In genomic region chr12:91853350-91854127, GRCh38 we compare ENCODE assay signal across 27 cellular contexts.
A peak's percentile ranks its signal among the peaks of the same experiment; 100 is the strongest.
DNase-seq lines count a peak whose midpoint lies in the region; ATAC-seq, FAIRE-seq and TF ChIP-seq lines count a peak whose summit lies in the region.
"Had no signal": no experiment of that assay in that cellular context is flagged by ENCODE, and none has a peak within 500 bp of the region (broad histone marks: within the 10 kb centered on the region; RNA-seq: fewer than 3 reads in every experiment).

No MANE protein-coding gene starts in this region.

- H3K4me2 ChIP-seq in neural progenitor cell, result no peak overlapping the region
- no peak overlapping the region for H3K4me2 ChIP-seq in HepG2 (ENCODE audit: low read depth, low read length)
- H3K4me2 ChIP-seq: GM23338, PC-9 had no signal

- H3K4me1 Mint-ChIP-seq in neural progenitor cell, result peaks cover 10% of the 10 kb centered on the region
- H3K4me1 Mint-ChIP-seq: GM23338, IgD-negative memory B cell had no signal

- H3K36me3 ChIP-seq in left ventricle myocardium inferior (no peaks in the 10 kb centered on the region), neural progenitor cell (no peaks in the 10 kb centered on the region), vagina (no peaks in the 10 kb centered on the region), HepG2 (replicated peaks in 1 of 2; ENCODE audit: control insufficient read depth in 1 of 2, insufficient read depth in 2 of 2, low read length in 2 of 2) (no peaks in the 10 kb centered on the region), kidney (ENCODE audit: control insufficient read depth in 1 of 2, insufficient read depth in 2 of 2, low read length in 2 of 2) (no peaks in the 10 kb centered on the region)
- H3K36me3 ChIP-seq: BLaER1 treated with 17β-estradiol and CSF1 and Interleukin-3, amounts not matched to agents 10 nM and 100 nM; HAP-1; SJSA1 had no signal

- H3F3A ChIP-seq in neural progenitor cell (ENCODE audit: low read depth), result no peaks in the 10 kb centered on the region

- in situ Hi-C loops in HepG2 (cut with HindIII; ENCODE audit: extremely low pct_ligation_motif_present, low pct_unique_long_range_greater_than_20kb), result no loop called here

- FAIRE-seq in HepG2 (lab: Jason Lieb, UNC), result no peak
- no peak for FAIRE-seq in kidney (lab: Jason Lieb, UNC)

- intact Hi-C loops in left ventricle myocardium inferior (cut with micrococcal nuclease) (no loop called here), cardiac septum (cut with DNase I) (no loop called here), vagina (cut with DNase I) (no loop called here), HepG2 (cut with micrococcal nuclease; ENCODE audit: unreplicated experiment) (no loop called here), kidney (cut with DNase I) (no loop called here)

- CTCF ChIA-PET in HepG2 (lab: Yijun Ruan, JAX; ENCODE audit: low intra/inter-chr PET ratio, low total read pairs), result no interaction called here

- H3K36me3 Mint-ChIP-seq in neural progenitor cell, result no peaks in the 10 kb centered on the region
- H3K36me3 Mint-ChIP-seq: CD4-positive, alpha-beta memory T cell had no signal

- no peak for TF ChIP-seq RAD21 in HepG2 (CRISPR knock-in tag; IDR thresholded peaks at IDR 0.05)

- BruUV-seq in HepG2 (replicated peaks; lab: Mats Ljungman, UMichigan), result no TSS peak

- H3K9me3 ChIP-seq in left ventricle myocardium inferior (replicated peaks) (no peaks in the 10 kb centered on the region), neural progenitor cell (ENCODE audit: low read depth) (no peaks in the 10 kb centered on the region), vagina (no peaks in the 10 kb centered on the region), HepG2 (ENCODE audit: low read length) (no peaks in the 10 kb centered on the region), kidney (ENCODE audit: control insufficient read depth in 1 of 2, low read length in 2 of 2) (no peaks in the 10 kb centered on the region)
- H3K9me3 ChIP-seq: BLaER1 treated with 17β-estradiol and CSF1 and Interleukin-3, amounts not matched to agents 10 nM and 100 nM; HAP-1; SJSA1 had no signal

- no peaks in the 10 kb centered on the region for H3K9me3 Mint-ChIP-seq in neural progenitor cell
- H3K9me3 Mint-ChIP-seq: GM23338, HFFc6, IgD-negative memory B cell had no signal

- TF ChIP-seq EP300 in HepG2 (IDR thresholded peaks at IDR 0.05; ENCODE audit: low read depth in 2 of 2, low read length in 2 of 2) (no peak), HepG2 (CRISPR knock-in tag; IDR thresholded peaks at IDR 0.05; ENCODE audit: borderline replicate concordance) (no peak)

- TF ChIP-seq CTCF in left ventricle myocardium inferior (IDR thresholded peaks at IDR 0.05; ENCODE audit: borderline replicate concordance) (no peak), neural progenitor cell (IDR thresholded peaks at IDR 0.05) (no peak), vagina (IDR thresholded peaks at IDR 0.05) (no peak), HepG2 (CRISPR knock-in tag; IDR thresholded peaks at IDR 0.05) (no peak), kidney (IDR thresholded peaks at IDR 0.05; ENCODE audit: borderline replicate concordance, extremely low read depth, insufficient read depth) (no peak)

- H3K4me3 Mint-ChIP-seq in neural progenitor cell, result no peak overlapping the region
- H3K4me3 Mint-ChIP-seq: CD4-positive, alpha-beta memory T cell; GM23338; HFFc6; IgD-negative memory B cell had no signal

- H2AFZ ChIP-seq in neural progenitor cell (replicated peaks), result peak overlapping the region; percentile 23
- H2AFZ ChIP-seq in HepG2 (ENCODE audit: low read length), result no peak overlapping the region
- H2AFZ ChIP-seq: GM23338, PC-9 had no signal

- TF ChIP-seq POLR2A in vagina (IDR thresholded peaks at IDR 0.05) (no peak), HepG2 (IDR thresholded peaks at IDR 0.05; ENCODE audit: insufficient read depth in 1 of 2, low read depth in 2 of 2, low read length in 2 of 2) (no peak)

- no peak for ATAC-seq in HepG2
- ATAC-seq: GM23338, Right ventricle myocardium inferior had no signal

- no peaks in the 10 kb centered on the region for H3K27me3 Mint-ChIP-seq in neural progenitor cell (ENCODE audit: insufficient read depth, low read depth)
- H3K27me3 Mint-ChIP-seq: CD4-positive, alpha-beta memory T cell had no signal

- no peak overlapping the region for H3K4me3 ChIP-seq in left ventricle myocardium inferior
- H3K4me3 ChIP-seq in neural progenitor cell, result no peak overlapping the region
- H3K4me3 ChIP-seq in vagina, result no peak overlapping the region
- H3K4me3 ChIP-seq in HepG2 (replicated peaks in 1 of 3; ENCODE audit: insufficient read depth in 1 of 3, low read depth in 2 of 3, low read length in 3 of 3), result no peak overlapping the region
- H3K4me3 ChIP-seq in kidney (ENCODE audit: low read length in 2 of 2), result no peak overlapping the region
- H3K4me3 ChIP-seq: BLaER1 treated with 17β-estradiol and CSF1 and Interleukin-3, amounts not matched to agents 10 nM and 100 nM; GM23338; HAP-1; PC-9; SJSA1 had no signal

- H3K27ac Mint-ChIP-seq in neural progenitor cell, result no peak overlapping the region
- H3K27ac Mint-ChIP-seq: GM23338, HFFc6, IgD-negative memory B cell had no signal

- H3K4me1 ChIP-seq in left ventricle myocardium inferior, result no peaks in the 10 kb centered on the region
- no peaks in the 10 kb centered on the region for H3K4me1 ChIP-seq in neural progenitor cell
- peaks cover 30% of the 10 kb centered on the region for H3K4me1 ChIP-seq in vagina
- no peaks in the 10 kb centered on the region for H3K4me1 ChIP-seq in HepG2 (ENCODE audit: insufficient read depth, low read length)
- H3K4me1 ChIP-seq in kidney (ENCODE audit: control insufficient read depth in 1 of 2, insufficient read depth in 1 of 2, low read depth in 1 of 2, low read length in 2 of 2), result no peaks in the 10 kb centered on the region
- H3K4me1 ChIP-seq: HAP-1 had no signal

- no peak overlapping the region for H3K9ac ChIP-seq in neural progenitor cell
- no peak overlapping the region for H3K9ac ChIP-seq in HepG2 (ENCODE audit: insufficient read depth, low read depth, low read length)
- no peak overlapping the region for H3K9ac ChIP-seq in kidney (ENCODE audit: low read length in 2 of 2)
- H3K9ac ChIP-seq: BLaER1 treated with 17β-estradiol and CSF1 and Interleukin-3, amounts not matched to agents 10 nM and 100 nM had no signal

- 0% methylated on average over 5 of the region's 5 CpGs for WGBS in HepG2 (ENCODE audit: low lambda C conversion rate)

- POLR2A ChIA-PET in HepG2 (lab: Yijun Ruan, JAX), result no interaction called here

- H3K27ac ChIP-seq in left ventricle myocardium inferior (replicated peaks) (peak overlapping the region; percentile 66), neural progenitor cell (no peak overlapping the region), vagina (peak overlapping the region; percentile 60), HepG2 (ENCODE audit: extremely low read length, insufficient read depth, low read length) (no peak overlapping the region), kidney (ENCODE audit: low read depth in 2 of 2, low read length in 2 of 2) (peak overlapping the region in 1 of 2 donors; percentile 21)
- H3K27ac ChIP-seq: BLaER1 treated with 17β-estradiol and CSF1 and Interleukin-3, amounts not matched to agents 10 nM and 100 nM; PC-9; SJSA1 had no signal

- H3K27me3 ChIP-seq in left ventricle myocardium inferior (ENCODE audit: low read depth) (no peaks in the 10 kb centered on the region), neural progenitor cell (no peaks in the 10 kb centered on the region), vagina (no peaks in the 10 kb centered on the region), HepG2 (ENCODE audit: control insufficient read depth in 1 of 2, insufficient read depth in 2 of 2, low read length in 2 of 2) (no peaks in the 10 kb centered on the region)
- H3K27me3 ChIP-seq: BLaER1 treated with 17β-estradiol and CSF1 and Interleukin-3, amounts not matched to agents 10 nM and 100 nM; SJSA1 had no signal

- H4K20me1 ChIP-seq in neural progenitor cell (ENCODE audit: low read depth), result no peaks in the 10 kb centered on the region
- no peaks in the 10 kb centered on the region for H4K20me1 ChIP-seq in HepG2 (ENCODE audit: insufficient read depth, low read length)
- H4K20me1 ChIP-seq: BLaER1 treated with 17β-estradiol and CSF1 and Interleukin-3, amounts not matched to agents 10 nM and 100 nM had no signal

- no peaks in the 10 kb centered on the region for H3K79me2 ChIP-seq in neural progenitor cell (ENCODE audit: low read depth)
- H3K79me2 ChIP-seq in HepG2 (ENCODE audit: insufficient read depth, low read length), result no peaks in the 10 kb centered on the region

- no peak for DNase-seq in left ventricle myocardium inferior
- DNase-seq in cardiac septum (ENCODE audit: low spot score), result no peak
- DNase-seq in SW480 (ENCODE audit: low spot score), result peak; percentile 93
- no peak for DNase-seq in neural progenitor cell (ENCODE audit: low spot score)
- no peak for DNase-seq in vagina (ENCODE audit: extremely low spot score in 2 of 2)
- DNase-seq in stimulated activated naive CD4-positive, alpha-beta T cell treated with Interleukin-2 at 50 U/mL for 16 hours (lab: John Stamatoyannopoulos, UW), result no peak
- DNase-seq in HepG2 (ENCODE audit: low spot score), result no peak
- DNase-seq in kidney, result no peak
- DNase-seq: AML-193; CD4-positive, alpha-beta memory T cell; COR-L47; HFFc6; NCI-H1092; NCI-H1436; NCI-H187; NCI-H2081 treated with DMSO at 0.1 percent for 48 hours; NCI-H2171; NCI-H226; NCI-H510A; NK-92 treated with Interleukin-12 subunit alpha and Interleukin-12 subunit beta, amount 100 ng/mL, for 24 hours; PC-9 had no signal

TF ChIP-seq in HepG2, 621 proteins besides CTCF, POLR2A, EP300 and RAD21 (continues in another document):
- TF ChIP-seq JUND (CRISPR knock-in tag; IDR thresholded peaks at IDR 0.05), result no peak
- no peak for TF ChIP-seq TOPORS (CRISPR knock-in tag; IDR thresholded peaks at IDR 0.05)
- TF ChIP-seq FLYWCH1 (CRISPR knock-in tag; IDR thresholded peaks at IDR 0.05), result no peak
- no peak for TF ChIP-seq ZNF678 (CRISPR knock-in tag; IDR thresholded peaks at IDR 0.05)
- no peak for TF ChIP-seq SMARCE1 (IDR thresholded peaks at IDR 0.05; ENCODE audit: borderline replicate concordance)
- no peak for TF ChIP-seq ZNF776 (CRISPR knock-in tag; IDR thresholded peaks at IDR 0.05)
- TF ChIP-seq SSRP1 (CRISPR knock-in tag; IDR thresholded peaks at IDR 0.05), result no peak
- no peak for TF ChIP-seq HMG20B (CRISPR knock-in tag; conservative IDR thresholded peaks at IDR 0.05)
- TF ChIP-seq ZNF326 (CRISPR knock-in tag; IDR thresholded peaks at IDR 0.05; ENCODE audit: borderline replicate concordance), result no peak

Comparison
In these comparisons a context has a peak if more than half of its experiments do, and no peak if none do; other contexts are left out.
1. H3K27ac ChIP-seq: peak in left ventricle myocardium inferior (single experiment) and vagina (single experiment); none in neural progenitor cell (single experiment) and HepG2 (single experiment).